Comparison of ENCODE assay signal across 8 cellular contexts in genomic region chr15:41230650-41231533, GRCh38. TPM values are rescaled to one million over a fixed set of nuclear protein-coding genes. Genes with fewer than 3 reads are reported as not detected.
DNase-seq lines count a peak whose midpoint lies in the region; ATAC-seq, FAIRE-seq and TF ChIP-seq lines count a peak whose summit lies in the region.

TSS of gene CHP1 (plus strand) at chr15:41231268. CDS start at chr15:41231383, 115 bp downstream.
TSS of gene EXD1 (minus strand) at chr15:41230757. CDS start at chr15:41226575, 4,182 bp downstream.

- peak; percentile 96 for ATAC-seq in HG03432 (IDR thresholded peaks at IDR 0.05; ENCODE audit: unreplicated experiment)

- peak within 1 kb of the TSS; percentile 93 for H3K4me3 Mint-ChIP-seq in chondrocyte (ENCODE audit: unreplicated experiment)

- peaks cover 9% of the 10 kb centered on the region; the same call in 1 of the 2 replicates for H3K27me3 ChIP-seq in BE2C

- DNase-seq in BE2C (peak; percentile 98), NCI-H460 (ENCODE audit: extremely low read depth, low read depth) (peak; percentile 96), chondrocyte (ENCODE audit: low spot score) (peak; percentile 99), kidney (peak; percentile 99)
- DNase-seq in activated CD4-positive, alpha-beta T cell treated with anti-CD3 and anti-CD28 coated beads for 1 hour = peak; percentile 91
- peak; percentile 88 to 92 for DNase-seq in stimulated activated CD4-positive, alpha-beta T cell treated with anti-CD3 and anti-CD28 coated beads, Interleukin-15, amount 100 ng/mL, for 1 hour (ENCODE audit: low read depth in 1 of 2, low spot score in 1 of 2)

- TF ChIP-seq CTCF in BE2C (IDR thresholded peaks at IDR 0.05; ENCODE audit: low read depth, low read length) (peak; percentile 90), chondrocyte (IDR thresholded peaks at IDR 0.05) (peak; percentile 100), kidney (IDR thresholded peaks at IDR 0.05; ENCODE audit: borderline replicate concordance, extremely low read depth, insufficient read depth) (peak; percentile 76)

- H3K9me3 ChIP-seq in BE2C = no peaks in the 10 kb centered on the region
- H3K9me3 ChIP-seq in kidney (ENCODE audit: control insufficient read depth in 1 of 2, low read length in 2 of 2) = no peaks in the 10 kb centered on the region

- no peaks in the 10 kb centered on the region for H3K9me3 Mint-ChIP-seq in chondrocyte (ENCODE audit: low read depth)

- peak; percentile 83 for FAIRE-seq in kidney (lab: Jason Lieb, UNC)

- H3K9ac ChIP-seq in kidney (ENCODE audit: low read length in 2 of 2) = peak within 1 kb of the TSS; percentile 50 to 72

- H3K36me3 ChIP-seq in BE2C (no peaks in the 10 kb centered on the region), kidney (ENCODE audit: control insufficient read depth in 1 of 2, insufficient read depth in 2 of 2, low read length in 2 of 2) (no peaks in the 10 kb centered on the region)

- TF ChIP-seq POLR2A in GM19193 (IDR thresholded peaks at IDR 0.05; ENCODE audit: extremely low read depth, insufficient read depth, insufficient read length) = peak; percentile 80

- no peaks in the 10 kb centered on the region for H3K4me1 ChIP-seq in BE2C
- peaks cover 2 to 3% of the 10 kb centered on the region in 2 donors for H3K4me1 ChIP-seq in kidney (ENCODE audit: control insufficient read depth in 1 of 2, insufficient read depth in 1 of 2, low read depth in 1 of 2, low read length in 2 of 2)

- no peaks in the 10 kb centered on the region for H3K36me3 Mint-ChIP-seq in chondrocyte (ENCODE audit: low read depth)

- intact Hi-C loops in kidney (cut with DNase I) = no loop called here

- no peaks in the 10 kb centered on the region for H3K27me3 Mint-ChIP-seq in chondrocyte (ENCODE audit: low read depth)

- peak within 1 kb of the TSS; percentile 97 for H3K27ac Mint-ChIP-seq in chondrocyte (ENCODE audit: unreplicated experiment)

- peaks cover 25% of the 10 kb centered on the region for H3K4me1 Mint-ChIP-seq in chondrocyte (ENCODE audit: low read depth)

- H3K4me3 ChIP-seq in BE2C (ENCODE audit: low read depth, low read length) = peak within 1 kb of the TSS; percentile 89
- H3K4me3 ChIP-seq in kidney (ENCODE audit: low read length in 2 of 2) = peak within 1 kb of the TSS; percentile 88 to 90

- H3K27ac ChIP-seq in kidney (ENCODE audit: low read depth in 2 of 2, low read length in 2 of 2) = peak within 1 kb of the TSS; percentile 89 to 91

RNA-seq across cellular contexts. Expression of gene CHP1, which starts in this region (rescaled TPM):
- 31.2 TPM for polyA plus RNA-seq in BE2C (2012; ENCODE audit: insufficient read depth, insufficient read length, low read depth)
- 81.5 and 90.2 TPM in 2 replicates for total RNA-seq in NCI-H460 (2014; rRNA removed; shearing (Covaris generic))
- 46.1 and 56.2 TPM in 2 replicates for polyA plus RNA-seq in NCI-H460 (2014; cell fraction: nucleus; rRNA removed)
- total RNA-seq in chondrocyte = 63.6 to 80.0 TPM (median 77.0 TPM) in 3 replicates
- total RNA-seq in kidney = 171 TPM
- 85.5 TPM for polyA plus RNA-seq in kidney (ENCODE audit: insufficient read depth, low read depth, low replicate concordance)

RNA-seq across cellular contexts. Expression of gene EXD1, which starts in this region (rescaled TPM):
- not detected for polyA plus RNA-seq in BE2C (2012; ENCODE audit: insufficient read depth, insufficient read length, low read depth)
- total RNA-seq in NCI-H460 (2014; rRNA removed; shearing (Covaris generic)) = not detected in 2 replicates
- polyA plus RNA-seq in NCI-H460 (2014; cell fraction: nucleus; rRNA removed) = 0.06 TPM in 1 of 2 replicates, not detected in the other
- total RNA-seq in chondrocyte (not detected in 3 replicates), kidney (not detected)
- not detected for polyA plus RNA-seq in kidney (ENCODE audit: insufficient read depth, low read depth, low replicate concordance)

Comparison
In these comparisons a context has a peak if more than half of its experiments do, and no peak if none do; other contexts are left out.
1. Peak in every context shown above with its lines: DNase-seq, ATAC-seq, H3K4me3 ChIP-seq and H3K27ac ChIP-seq.